In the genomic region with DNA sequence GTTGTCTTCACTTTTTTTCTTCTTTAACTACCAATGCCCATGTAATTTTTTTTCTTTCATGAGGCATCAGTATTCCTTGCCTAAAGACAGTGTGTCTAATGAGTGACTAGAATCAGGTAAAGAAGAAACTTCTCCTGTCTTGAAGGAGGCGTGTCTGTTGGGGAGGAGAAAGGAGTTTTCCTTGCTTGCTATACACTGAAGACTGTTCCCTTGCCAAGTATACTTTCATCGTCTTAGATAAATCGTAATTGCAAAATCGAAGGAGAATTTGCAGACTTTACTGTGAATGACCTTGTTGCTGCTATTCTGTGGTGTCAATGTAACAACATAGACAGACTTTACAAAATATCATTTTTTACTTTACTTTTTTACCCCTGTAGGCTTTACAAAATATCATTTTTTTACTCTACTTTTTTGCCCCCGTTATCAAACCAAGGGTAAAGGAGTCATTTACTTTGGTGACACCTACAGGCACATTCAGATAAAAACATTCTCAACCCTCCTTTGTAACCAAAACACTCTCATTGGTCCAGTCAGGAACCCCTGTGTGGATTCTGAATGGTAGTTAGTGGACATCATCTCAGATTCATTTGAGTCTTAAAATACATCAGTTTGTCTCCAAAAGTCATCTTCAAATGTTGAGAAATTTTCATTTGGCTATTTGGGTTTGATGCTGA, we compare ENCODE assay signal across 9 cellular contexts.
A peak's percentile ranks its signal among the peaks of the same experiment; 100 is the strongest.
DNase-seq lines count a peak whose midpoint lies in the region; ATAC-seq, FAIRE-seq and TF ChIP-seq lines count a peak whose summit lies in the region.
"Had no signal": no experiment of that assay in that cellular context is flagged by ENCODE, and none has a peak within 500 bp of the region (broad histone marks: within the 10 kb centered on the region; RNA-seq: fewer than 3 reads in every experiment).

No MANE protein-coding gene starts in this region.

- TF ChIP-seq CTCF in endothelial cell of umbilical vein (IDR thresholded peaks at IDR 0.05; ENCODE audit: extremely low read depth in 1 of 2, insufficient read depth in 1 of 2, low read depth in 1 of 2, low read length in 2 of 2), result peak in 1 of 2 donors; percentile 16
- TF ChIP-seq CTCF in upper lobe of right lung (IDR thresholded peaks at IDR 0.05), result peak; percentile 34
- TF ChIP-seq CTCF in stomach (IDR thresholded peaks at IDR 0.05), result no peak
- TF ChIP-seq CTCF in mesothelial cell of epicardium (IDR thresholded peaks at IDR 0.05; ENCODE audit: unreplicated experiment), result no peak

- H3K9ac ChIP-seq in endothelial cell of umbilical vein (replicated peaks; ENCODE audit: extremely low read depth, insufficient read depth, low read length), result no peak overlapping the region

- ATAC-seq in CD4-positive, CD25-positive, alpha-beta regulatory T cell (ENCODE audit: low read depth in 2 of 2), result no peak
- ATAC-seq in GM19328 (IDR thresholded peaks at IDR 0.05; ENCODE audit: unreplicated experiment), result peak; percentile 63
- ATAC-seq in upper lobe of right lung, result peak; percentile 58

- no peak overlapping the region for H3K27ac Mint-ChIP-seq in CD4-positive, CD25-positive, alpha-beta regulatory T cell
- no peak overlapping the region for H3K27ac Mint-ChIP-seq in mesothelial cell of epicardium

- intact Hi-C loops in endothelial cell of umbilical vein (cut with micrococcal nuclease), result loop anchor here (1.0 to 5.0 kb wide), 4 partner anchors 226 to 604 kb away; no protein-coding TSS in a partner anchor
- intact Hi-C loops in upper lobe of right lung (cut with DNase I), result no loop called here
- intact Hi-C loops in stomach (cut with DNase I; ENCODE audit: low total_unique reads), result no loop called here

- no peak overlapping the region for H3K4me3 ChIP-seq in CD4-positive, CD25-positive, alpha-beta regulatory T cell (ENCODE audit: low read depth, low read length)
- no peak overlapping the region for H3K4me3 ChIP-seq in endothelial cell of umbilical vein (replicated peaks in 1 of 3; ENCODE audit: insufficient read depth in 1 of 3, low read depth in 1 of 3, low read length in 3 of 3)
- no peak overlapping the region for H3K4me3 ChIP-seq in upper lobe of right lung
- no peak overlapping the region for H3K4me3 ChIP-seq in stomach

- CTCF ChIA-PET in endothelial cell of umbilical vein (lab: Charles Lee), result interaction anchor here (0.7 to 4.1 kb wide), 16 partner anchors 9 to 605 kb away, joined by 3 to 57 read pairs (median 4); no protein-coding TSS in a partner anchor

- H3K36me3 ChIP-seq in CD4-positive, CD25-positive, alpha-beta regulatory T cell (ENCODE audit: control insufficient read depth, insufficient read depth, low read length), result no peaks in the 10 kb centered on the region
- no peaks in the 10 kb centered on the region for H3K36me3 ChIP-seq in endothelial cell of umbilical vein (ENCODE audit: control insufficient read depth in 2 of 2, extremely low read depth in 1 of 2, insufficient read depth in 2 of 2, low read length in 2 of 2)
- no peaks in the 10 kb centered on the region for H3K36me3 ChIP-seq in upper lobe of right lung
- no peaks in the 10 kb centered on the region for H3K36me3 ChIP-seq in stomach

- H3K27ac ChIP-seq in CD4-positive, CD25-positive, alpha-beta regulatory T cell (ENCODE audit: insufficient read depth, low read length, poor library complexity, severe bottlenecking), result no peak overlapping the region
- H3K27ac ChIP-seq in endothelial cell of umbilical vein (ENCODE audit: insufficient read depth, low read depth, low read length) (no peak overlapping the region), upper lobe of right lung (no peak overlapping the region), stomach (no peak overlapping the region)

- no peaks in the 10 kb centered on the region for H3K79me2 ChIP-seq in endothelial cell of umbilical vein (ENCODE audit: control insufficient read depth, insufficient read depth, low read length)

- TF ChIP-seq EP300 in stomach (IDR thresholded peaks at IDR 0.05), result no peak

- no peak overlapping the region for H2AFZ ChIP-seq in endothelial cell of umbilical vein (ENCODE audit: low read depth, low read length)

- POLR2A ChIA-PET in endothelial cell of umbilical vein (lab: Charles Lee), result no interaction called here

- H3K27me3 Mint-ChIP-seq in CD4-positive, CD25-positive, alpha-beta regulatory T cell, result peaks cover 4% of the 10 kb centered on the region
- no peaks in the 10 kb centered on the region for H3K27me3 Mint-ChIP-seq in mesothelial cell of epicardium (ENCODE audit: low read depth)
- H3K27me3 Mint-ChIP-seq: dendritic cell treated with granulocyte-macrophage colony-stimulating factor and Interleukin-4, amounts not matched to agents 40 ng/mL and 50 ng/mL, for 4 days had no signal

- H3K4me3 Mint-ChIP-seq in CD4-positive, CD25-positive, alpha-beta regulatory T cell, result no peak overlapping the region
- no peak overlapping the region for H3K4me3 Mint-ChIP-seq in mesothelial cell of epicardium
- H3K4me3 Mint-ChIP-seq: dendritic cell treated with granulocyte-macrophage colony-stimulating factor and Interleukin-4, amounts not matched to agents 40 ng/mL and 50 ng/mL, for 4 days had no signal

- 59 to 80% (median 74%) methylated on average over 5 of the region's 5 CpGs for WGBS in stomach, 5 donors

- peaks cover 0 to 3% (median 0%) of the 10 kb centered on the region in 4 donors for H3K4me1 Mint-ChIP-seq in CD4-positive, CD25-positive, alpha-beta regulatory T cell
- peaks cover 24% of the 10 kb centered on the region for H3K4me1 Mint-ChIP-seq in mesothelial cell of epicardium

- no peaks in the 10 kb centered on the region for H3K9me1 ChIP-seq in endothelial cell of umbilical vein (replicated peaks; ENCODE audit: control insufficient read depth, extremely low read depth, insufficient read depth, low read length)

- H3K9me3 Mint-ChIP-seq in CD4-positive, CD25-positive, alpha-beta regulatory T cell, result no peaks in the 10 kb centered on the region
- peaks cover 6% of the 10 kb centered on the region for H3K9me3 Mint-ChIP-seq in mesothelial cell of epicardium
- H3K9me3 Mint-ChIP-seq: dendritic cell treated with granulocyte-macrophage colony-stimulating factor and Interleukin-4, amounts not matched to agents 40 ng/mL and 50 ng/mL, for 4 days had no signal

- no peak overlapping the region for H3K4me2 ChIP-seq in endothelial cell of umbilical vein (ENCODE audit: insufficient read depth, low read length)

- no peaks in the 10 kb centered on the region for H4K20me1 ChIP-seq in endothelial cell of umbilical vein (replicated peaks; ENCODE audit: control insufficient read depth, extremely low read depth, insufficient read depth, low read length)

- H3K4me1 ChIP-seq in CD4-positive, CD25-positive, alpha-beta regulatory T cell (ENCODE audit: control insufficient read depth, insufficient read depth, low read length, poor library complexity, severe bottlenecking), result no peaks in the 10 kb centered on the region
- H3K4me1 ChIP-seq in endothelial cell of umbilical vein (ENCODE audit: control insufficient read depth, extremely low read depth, insufficient read depth, low read length), result peaks cover 4% of the 10 kb centered on the region
- H3K4me1 ChIP-seq in upper lobe of right lung, result no peaks in the 10 kb centered on the region
- peaks cover 0 to 21% (median 5%) of the 10 kb centered on the region in 4 donors for H3K4me1 ChIP-seq in stomach

- BruUV-seq in endothelial cell of umbilical vein (replicated peaks; lab: Mats Ljungman, UMichigan), result no TSS peak

- no peaks in the 10 kb centered on the region for H3K9me3 ChIP-seq in CD4-positive, CD25-positive, alpha-beta regulatory T cell (ENCODE audit: control insufficient read depth in 2 of 2, low read length in 2 of 2)
- H3K9me3 ChIP-seq in endothelial cell of umbilical vein (replicated peaks; ENCODE audit: control insufficient read depth, insufficient read depth, low read length) (no peaks in the 10 kb centered on the region), upper lobe of right lung (no peaks in the 10 kb centered on the region), stomach (no peaks in the 10 kb centered on the region)

- dilution Hi-C loops in endothelial cell of umbilical vein (cut with MboI; ENCODE audit: extremely low pct_ligation_motif_present, low sequenced_read_pairs), result no loop called here

- peak in 2 of 3 donors; percentile 3 to 37 for DNase-seq in CD4-positive, CD25-positive, alpha-beta regulatory T cell
- DNase-seq in LHCN-M2 (ENCODE audit: low read depth) (peak; percentile 75), endothelial cell of umbilical vein (ENCODE audit: low read depth, low spot score) (peak; percentile 60), upper lobe of right lung (no peak), stomach (no peak), urothelium cell line (ENCODE audit: low spot score) (no peak), mesothelial cell of epicardium (ENCODE audit: low spot score in 2 of 2, unreplicated experiment in 2 of 2) (no peak)

- TF ChIP-seq POLR2A in endothelial cell of umbilical vein (IDR thresholded peaks at IDR 0.05; ENCODE audit: low read depth, low read length), result no peak
- no peak for TF ChIP-seq POLR2A in stomach (IDR thresholded peaks at IDR 0.05)

- FAIRE-seq in endothelial cell of umbilical vein (lab: Jason Lieb, UNC) (peak; percentile 70), urothelium cell line (lab: Jason Lieb, UNC) (no peak)

- no peaks in the 10 kb centered on the region for H3K36me3 Mint-ChIP-seq in CD4-positive, CD25-positive, alpha-beta regulatory T cell
- H3K36me3 Mint-ChIP-seq in mesothelial cell of epicardium, result no peaks in the 10 kb centered on the region

- H3K27me3 ChIP-seq in CD4-positive, CD25-positive, alpha-beta regulatory T cell (ENCODE audit: control insufficient read depth, insufficient read depth, low read length), result peaks cover 3% of the 10 kb centered on the region
- H3K27me3 ChIP-seq in endothelial cell of umbilical vein (ENCODE audit: control insufficient read depth in 2 of 2, insufficient read depth in 2 of 2, low read length in 2 of 2) (no peaks in the 10 kb centered on the region), upper lobe of right lung (no peaks in the 10 kb centered on the region), stomach (no peaks in the 10 kb centered on the region)

TF ChIP-seq in endothelial cell of umbilical vein, 7 proteins besides CTCF, POLR2A, EP300 and RAD21:
- TF ChIP-seq MYC (IDR thresholded peaks at IDR 0.05; ENCODE audit: low read depth, low read length) (no peak), EZH2 (IDR thresholded peaks at IDR 0.05; ENCODE audit: borderline replicate concordance, low read depth, low read length, severe bottlenecking) (no peak), JUN (IDR thresholded peaks at IDR 0.05; ENCODE audit: borderline replicate concordance, insufficient read depth, insufficient read length, low read depth) (no peak), POLR2AphosphoS5 (IDR thresholded peaks at IDR 0.05; ENCODE audit: insufficient read depth, low read depth, low read length) (no peak), GATA2 (IDR thresholded peaks at IDR 0.05; ENCODE audit: insufficient read depth, insufficient read length, low read depth, low read length) (no peak), FOS (IDR thresholded peaks at IDR 0.05; ENCODE audit: borderline replicate concordance, insufficient read depth, low read length) (no peak)
- TF ChIP-seq, protein P1, sequence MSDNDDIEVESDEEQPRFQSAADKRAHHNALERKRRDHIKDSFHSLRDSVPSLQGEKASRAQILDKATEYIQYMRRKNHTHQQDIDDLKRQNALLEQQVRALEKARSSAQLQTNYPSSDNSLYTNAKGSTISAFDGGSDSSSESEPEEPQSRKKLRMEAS (IDR thresholded peaks at IDR 0.05; ENCODE audit: insufficient read depth, insufficient read length), result no peak

Comparison
In these comparisons a context has a peak if more than half of its experiments do, and no peak if none do; other contexts are left out.
1. ATAC-seq: peak in GM19328 (single experiment) and upper lobe of right lung (single experiment); none in CD4-positive, CD25-positive, alpha-beta regulatory T cell (0 of 2).
2. DNase-seq: peak in CD4-positive, CD25-positive, alpha-beta regulatory T cell (2 of 3), LHCN-M2 (single experiment) and endothelial cell of umbilical vein (single experiment); none in upper lobe of right lung (single experiment), stomach (single experiment), urothelium cell line (single experiment) and mesothelial cell of epicardium (0 of 2).